ENCODE assay signal across 8 cellular contexts in genomic region chr3:107241217-107241616, GRCh38.
DNase-seq lines count a peak whose midpoint lies in the region; ATAC-seq and TF ChIP-seq lines count a peak whose summit lies in the region.

No MANE protein-coding gene starts in this region.

- peaks cover 18% of the 10 kb centered on the region for H3K27me3 Mint-ChIP-seq in activated T-cell treated with anti-CD3 and anti-CD28 coated beads, Interleukin-2, amount 50 U/mL, for 24 hours
- peaks cover 8% of the 10 kb centered on the region for H3K27me3 Mint-ChIP-seq in brain

- H3K4me1 Mint-ChIP-seq in activated T-cell treated with anti-CD3 and anti-CD28 coated beads, Interleukin-2, amount 50 U/mL, for 24 hours (ENCODE audit: low read depth) = peaks cover 16% of the 10 kb centered on the region
- H3K4me1 Mint-ChIP-seq in brain = peaks cover 69% of the 10 kb centered on the region
- peaks cover 8% of the 10 kb centered on the region for H3K4me1 Mint-ChIP-seq in stimulated activated effector memory CD8-positive, alpha-beta T cell treated with anti-CD3 and anti-CD28 coated beads, Interleukin-12 subunit alpha, Interleukin-12 subunit beta, amount 100 ng/mL, for 72 hours

- peak overlapping the region; percentile 69 for H3K4me3 ChIP-seq in HFF-Myc (replicated peaks; ENCODE audit: low read depth, low read length)

- peak; percentile 42 for ATAC-seq in stimulated activated effector memory CD8-positive, alpha-beta T cell treated with anti-CD3 and anti-CD28 coated beads, Interleukin-12 subunit alpha, Interleukin-12 subunit beta, amount 100 ng/mL, for 72 hours

- peak overlapping the region; percentile 90 for H3K4me3 Mint-ChIP-seq in activated T-cell treated with anti-CD3 and anti-CD28 coated beads, Interleukin-2, amount 50 U/mL, for 24 hours
- H3K4me3 Mint-ChIP-seq in brain = peak overlapping the region; percentile 98 to 99 (median 99)
- H3K4me3 Mint-ChIP-seq in stimulated activated effector memory CD8-positive, alpha-beta T cell treated with anti-CD3 and anti-CD28 coated beads, Interleukin-12 subunit alpha, Interleukin-12 subunit beta, amount 100 ng/mL, for 72 hours = peak overlapping the region; percentile 79

- H3K9me3 Mint-ChIP-seq in activated T-cell treated with anti-CD3 and anti-CD28 coated beads, Interleukin-2, amount 50 U/mL, for 24 hours = no peaks in the 10 kb centered on the region
- H3K9me3 Mint-ChIP-seq in brain = peaks cover 0 to 3% (median 0%) of the 10 kb centered on the region in 5 experiments
- no peaks in the 10 kb centered on the region for H3K9me3 Mint-ChIP-seq in stimulated activated effector memory CD8-positive, alpha-beta T cell treated with anti-CD3 and anti-CD28 coated beads, Interleukin-12 subunit alpha, Interleukin-12 subunit beta, amount 100 ng/mL, for 72 hours

- H3K36me3 Mint-ChIP-seq in activated T-cell treated with anti-CD3 and anti-CD28 coated beads, Interleukin-2, amount 50 U/mL, for 24 hours (ENCODE audit: low read depth) = peaks cover 6% of the 10 kb centered on the region
- peaks cover 42% of the 10 kb centered on the region for H3K36me3 Mint-ChIP-seq in brain
- no peaks in the 10 kb centered on the region for H3K36me3 Mint-ChIP-seq in stimulated activated effector memory CD8-positive, alpha-beta T cell treated with anti-CD3 and anti-CD28 coated beads, Interleukin-12 subunit alpha, Interleukin-12 subunit beta, amount 100 ng/mL, for 72 hours

- TF ChIP-seq CTCF in HFF-Myc (IDR thresholded peaks at IDR 0.05; ENCODE audit: low read depth, low read length, missing control alignments) = no peak
- no peak for TF ChIP-seq CTCF in brain (conservative IDR thresholded peaks at IDR 0.05)

- DNase-seq in activated T-cell treated with anti-CD3 and anti-CD28 coated beads, Interleukin-2, amount 50 U/mL, for 24 hours = peak; percentile 41
- no peak for DNase-seq in activated T-cell treated with anti-CD3 and anti-CD28 coated beads, Interleukin-2, amount 50 U/mL, for 1 hour
- DNase-seq in HFF-Myc (ENCODE audit: extremely low read depth, low read depth) (no peak), NCI-H748 (lab: John Stamatoyannopoulos, UW; ENCODE audit: unreplicated experiment) (peak; percentile 79), iris pigment epithelial cell (ENCODE audit: low read depth) (peak; percentile 29), NCI-H2107 treated with DMSO at 0.1 percent for 48 hours (lab: John Stamatoyannopoulos, UW; ENCODE audit: unreplicated experiment) (no peak)
- no peak for DNase-seq in stimulated activated effector memory CD8-positive, alpha-beta T cell treated with anti-CD3 and anti-CD28 coated beads, Interleukin-12 subunit alpha, Interleukin-12 subunit beta, amount 100 ng/mL, for 72 hours (ENCODE audit: low spot score in 2 of 2)

- peak overlapping the region; percentile 49 for H3K27ac Mint-ChIP-seq in activated T-cell treated with anti-CD3 and anti-CD28 coated beads, Interleukin-2, amount 50 U/mL, for 24 hours
- peak overlapping the region; percentile 39 to 97 (median 96) for H3K27ac Mint-ChIP-seq in brain
- no peak overlapping the region for H3K27ac Mint-ChIP-seq in stimulated activated effector memory CD8-positive, alpha-beta T cell treated with anti-CD3 and anti-CD28 coated beads, Interleukin-12 subunit alpha, Interleukin-12 subunit beta, amount 100 ng/mL, for 72 hours

Comparison
In these comparisons a context has a peak if more than half of its experiments do, and no peak if none do; other contexts are left out.
1. DNase-seq: peak in activated T-cell treated with anti-CD3 and anti-CD28 coated beads, Interleukin-2, amount 50 U/mL, for 24 hours (single experiment), NCI-H748 (single experiment) and iris pigment epithelial cell (single experiment); none in activated T-cell treated with anti-CD3 and anti-CD28 coated beads, Interleukin-2, amount 50 U/mL, for 1 hour (single experiment), HFF-Myc (single experiment), stimulated activated effector memory CD8-positive, alpha-beta T cell treated with anti-CD3 and anti-CD28 coated beads, Interleukin-12 subunit alpha, Interleukin-12 subunit beta, amount 100 ng/mL, for 72 hours (0 of 2) and NCI-H2107 treated with DMSO at 0.1 percent for 48 hours (single experiment).
2. Peak in every context shown above with its lines, with median percentiles within 50 percentile points of each other: H3K4me3 Mint-ChIP-seq.